Comparison of ENCODE assay signal across 8 cellular contexts in the genomic region with DNA sequence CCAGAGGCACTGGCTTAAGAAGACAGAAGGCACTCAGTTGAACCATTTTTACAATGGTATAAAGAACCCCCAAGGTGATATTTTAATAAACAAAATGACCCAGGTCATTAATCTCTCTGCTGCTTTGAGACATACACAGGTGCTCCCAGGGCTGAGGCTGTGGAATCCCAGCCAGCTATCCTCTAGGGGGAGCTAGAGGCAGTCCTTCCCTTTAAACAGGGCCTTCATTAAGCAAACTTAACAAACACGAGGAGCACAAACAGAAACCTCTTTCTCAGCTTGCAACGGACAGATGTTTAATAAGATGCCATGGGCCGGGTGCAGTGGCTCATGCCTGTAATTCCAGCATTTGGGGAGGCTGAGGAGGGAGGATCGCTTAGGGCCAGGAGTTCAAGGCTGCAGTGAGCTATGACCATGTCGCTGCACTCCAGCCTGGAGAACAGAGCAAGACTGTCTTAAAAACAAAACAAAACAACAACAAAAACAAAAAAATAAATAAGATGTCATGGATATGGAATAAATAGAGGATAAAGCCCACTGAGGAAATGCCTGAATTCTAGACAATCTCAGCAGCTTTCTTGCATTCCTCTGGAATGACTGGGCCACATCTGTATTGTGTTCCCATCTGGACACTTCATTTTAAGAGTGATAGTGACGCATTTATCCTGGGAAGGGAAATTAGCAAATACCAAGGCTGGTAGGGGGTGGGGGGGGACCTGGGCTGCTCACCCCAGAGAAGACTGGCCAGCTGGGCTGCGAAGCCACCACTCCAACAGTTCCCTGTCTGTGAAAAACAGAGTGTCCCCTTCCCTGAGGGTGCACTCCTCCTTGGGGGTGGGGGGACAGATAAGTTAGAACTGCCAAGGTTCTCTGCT.
DNase-seq lines count a peak whose midpoint lies in the region; ATAC-seq, FAIRE-seq and TF ChIP-seq lines count a peak whose summit lies in the region.

No MANE protein-coding gene starts in this region.

- no peak overlapping the region for H3K4me3 ChIP-seq in HFF-Myc (replicated peaks; ENCODE audit: low read depth, low read length)
- no peak overlapping the region for H3K4me3 ChIP-seq in H1 (ENCODE audit: extremely low read depth in 1 of 4, insufficient read depth in 2 of 4, low read depth in 3 of 4, low read length in 4 of 4)
- no peak overlapping the region for H3K4me3 ChIP-seq in mesodermal cell (ENCODE audit: extremely low read depth, insufficient read depth, low read length, poor library complexity, severe bottlenecking)

- no peak for TF ChIP-seq EP300 in H1 (IDR thresholded peaks at IDR 0.05; ENCODE audit: borderline replicate concordance in 1 of 2, low read depth in 2 of 2, low read length in 2 of 2)

- TF ChIP-seq CTCF in CD14-positive monocyte (IDR thresholded peaks at IDR 0.05) (peak; percentile 92), HFF-Myc (IDR thresholded peaks at IDR 0.05; ENCODE audit: low read depth, low read length, missing control alignments) (peak; percentile 86), H1 (IDR thresholded peaks at IDR 0.05; ENCODE audit: control extremely low read depth in 1 of 3, insufficient read depth in 1 of 3, low read depth in 1 of 3, low read length in 3 of 3) (peak; percentile 66 to 83 (median 74)), type B pancreatic cell (conservative IDR thresholded peaks at IDR 0.05) (peak; percentile 79)

- H3K9me3 ChIP-seq in H1 (ENCODE audit: insufficient read depth in 2 of 2, low read depth in 1 of 2, low read length in 1 of 2) (no peaks in the 10 kb centered on the region), mesodermal cell (ENCODE audit: control insufficient read depth, low read length) (no peaks in the 10 kb centered on the region)

- H3K36me3 Mint-ChIP-seq in CD14-positive monocyte (no peaks in the 10 kb centered on the region), type B pancreatic cell (no peaks in the 10 kb centered on the region)
- H3K36me3 Mint-ChIP-seq in activated CD4-positive, alpha-beta T cell treated with anti-CD3 and anti-CD28 coated beads, Interleukin-2, amount 10 ng/mL, durations not matched to agents 7 days and 5 days (ENCODE audit: low read depth): no peaks in the 10 kb centered on the region

- WGBS in H1 (ENCODE audit: extremely low coverage in 1 of 2, insufficient coverage in 1 of 2, insufficient read length in 1 of 2, insufficient replicate concordance in 2 of 2, low coverage in 1 of 2, low lambda C conversion rate in 2 of 2, missing lambda C conversion rate in 1 of 2), 2 experiments: 69% methylated on average over 6 of the region's 7 CpGs; no CpG with 5 or more reads in 1 of the 2 experiments
- 46 to 55% methylated on average over 3 to 5 of the region's 7 CpGs for WGBS in mesodermal cell (ENCODE audit: insufficient coverage in 2 of 2), 2 experiments

- H3K4me1 Mint-ChIP-seq in CD14-positive monocyte (peaks cover 34% of the 10 kb centered on the region), type B pancreatic cell (ENCODE audit: unreplicated experiment) (peaks cover 5% of the 10 kb centered on the region)
- peaks cover 49% of the 10 kb centered on the region for H3K4me1 Mint-ChIP-seq in activated CD4-positive, alpha-beta T cell treated with anti-CD3 and anti-CD28 coated beads, Interleukin-2, amount 10 ng/mL, durations not matched to agents 7 days and 5 days

- no peak overlapping the region for H2BK20ac ChIP-seq in H1 (ENCODE audit: low read length)

- no peak overlapping the region; the same call in 1 of the 2 replicates for H4K8ac ChIP-seq in H1 (ENCODE audit: extremely low read depth, insufficient read depth, low read length)

- H3K4me1 ChIP-seq in H1 (replicated peaks in 1 of 4; ENCODE audit: control insufficient read depth in 3 of 4, insufficient read depth in 4 of 4, low read length in 3 of 4): peaks cover 0 to 3% (median 0%) of the 10 kb centered on the region in 4 experiments; a peak in 2 of 7 replicates
- H3K4me1 ChIP-seq in mesodermal cell (ENCODE audit: control insufficient read depth, insufficient read depth, low read length, poor library complexity, severe bottlenecking): peaks cover 6% of the 10 kb centered on the region

- no peak overlapping the region for H4K91ac ChIP-seq in H1 (replicated peaks; ENCODE audit: insufficient read length, low read length)

- peak overlapping the region in 1 of 2 donors; percentile 26 for H3K4me3 Mint-ChIP-seq in CD14-positive monocyte
- no peak overlapping the region for H3K4me3 Mint-ChIP-seq in activated CD4-positive, alpha-beta T cell treated with anti-CD3 and anti-CD28 coated beads, Interleukin-2, amount 10 ng/mL, durations not matched to agents 7 days and 5 days
- peak overlapping the region; percentile 22 for H3K4me3 Mint-ChIP-seq in type B pancreatic cell

- H3K4me2 ChIP-seq in H1 (ENCODE audit: insufficient read depth in 1 of 2, low read depth in 2 of 2, low read length in 2 of 2): no peak overlapping the region

- ATAC-seq in HG03521 (IDR thresholded peaks at IDR 0.05; ENCODE audit: unreplicated experiment): no peak

- no peaks in the 10 kb centered on the region for H3K79me2 ChIP-seq in H1 (ENCODE audit: control insufficient read depth in 1 of 2, insufficient read depth in 2 of 2, low read length in 2 of 2)

- no peaks in the 10 kb centered on the region for H3K27me3 ChIP-seq in H1 (replicated peaks in 1 of 4; ENCODE audit: control insufficient read depth in 3 of 4, extremely low read depth in 1 of 4, insufficient read depth in 3 of 4, low read length in 3 of 4)

- H2AK5ac ChIP-seq in H1 (ENCODE audit: low read depth, low read length): no peak overlapping the region

- H2BK12ac ChIP-seq in H1 (ENCODE audit: low read depth, low read length): no peak overlapping the region

- H3K23ac ChIP-seq in H1 (ENCODE audit: insufficient read length): no peak overlapping the region

- TF ChIP-seq RAD21 in H1 (IDR thresholded peaks at IDR 0.05 in 1 of 2, conservative IDR thresholded peaks at IDR 0.05 in 1 of 2; ENCODE audit: low read depth in 2 of 2, low read length in 2 of 2): peak; percentile 72 to 86

- POLR2A ChIA-PET in activated CD4-positive, alpha-beta T cell treated with anti-CD3 and anti-CD28 coated beads, Interleukin-2, amount 10 ng/mL, durations not matched to agents 7 days and 5 days (lab: Charles Lee): interaction anchor here (0.6 to 1.1 kb wide), 2 partner anchors 108 to 285 kb away, joined by 3 to 4 read pairs; no protein-coding TSS in a partner anchor
- POLR2A ChIA-PET in H1 (lab: Charles Lee; ENCODE audit: partially characterized antibody): interaction anchor here (1.5 kb wide), 1 partner anchor 11 kb away, joined by 5 read pairs; no protein-coding TSS in a partner anchor

- no peak overlapping the region for H2AFZ ChIP-seq in H1 (ENCODE audit: low read length)

- H3K79me1 ChIP-seq in H1 (ENCODE audit: low read depth, low read length): no peaks in the 10 kb centered on the region

- intact Hi-C loops in CD14-positive monocyte (cut with micrococcal nuclease): loop anchor here (10.0 kb wide), 1 partner anchor 237 kb away; no protein-coding TSS in a partner anchor

- H3K9ac ChIP-seq in H1 (replicated peaks in 1 of 4; ENCODE audit: extremely low read depth in 1 of 4, low read depth in 3 of 4, low read length in 3 of 4): no peak overlapping the region

- H3K36me3 ChIP-seq in H1 (ENCODE audit: control insufficient read depth in 2 of 4, insufficient read depth in 4 of 4, low read length in 3 of 4) (no peaks in the 10 kb centered on the region), mesodermal cell (ENCODE audit: control insufficient read depth, insufficient read depth, low read length) (no peaks in the 10 kb centered on the region)

- H3K14ac ChIP-seq in H1 (ENCODE audit: insufficient read length): no peak overlapping the region

- H3K56ac ChIP-seq in H1 (replicated peaks; ENCODE audit: insufficient read length, low read depth, low read length): no peak overlapping the region

- H2BK15ac ChIP-seq in H1 (ENCODE audit: low read length): no peak overlapping the region

- no peak overlapping the region for H3K4ac ChIP-seq in H1 (replicated peaks; ENCODE audit: insufficient read length, low read depth, low read length)

- H3K27ac ChIP-seq in H1 (ENCODE audit: low read depth, low read length): no peak overlapping the region
- H3K27ac ChIP-seq in mesodermal cell (ENCODE audit: low read depth, low read length, severe bottlenecking): peak overlapping the region; percentile 93

- no peak for DNase-seq in CD14-positive monocyte (ENCODE audit: low spot score)
- DNase-seq in HFF-Myc (ENCODE audit: extremely low read depth, low read depth): peak; percentile 87
- peak; percentile 92 for DNase-seq in NCI-H510A treated with DMSO at 0.1 percent for 48 hours (lab: John Stamatoyannopoulos, UW)
- DNase-seq in activated CD4-positive, alpha-beta T cell treated with anti-CD3 and anti-CD28 coated beads, Interleukin-2, amount 10 ng/mL, durations not matched to agents 7 days and 5 days: peak; percentile 72
- DNase-seq in H1 (ENCODE audit: low read depth in 1 of 2, low spot score in 2 of 2): peak; percentile 50 to 75
- DNase-seq in type B pancreatic cell (ENCODE audit: extremely low spot score, unreplicated experiment): no peak

- FAIRE-seq in H1 (lab: Jason Lieb, UNC): peak; percentile 42

- no peak overlapping the region for H4K5ac ChIP-seq in H1 (ENCODE audit: insufficient read length, low read depth, low read length)

- H2BK120ac ChIP-seq in H1 (replicated peaks; ENCODE audit: low read depth, low read length): no peak overlapping the region

- TF ChIP-seq POLR2A in H1 (IDR thresholded peaks at IDR 0.05; ENCODE audit: control extremely low read depth in 1 of 2, low read depth in 2 of 2, low read length in 2 of 2): no peak

- H3K23me2 ChIP-seq in H1 (ENCODE audit: low read depth, low read length): no peaks in the 10 kb centered on the region

- CTCF ChIA-PET in activated CD4-positive, alpha-beta T cell treated with anti-CD3 and anti-CD28 coated beads, Interleukin-2, amount 10 ng/mL, durations not matched to agents 7 days and 5 days (lab: Charles Lee): interaction anchor here (0.5 to 2.7 kb wide), 19 partner anchors 11 to 875 kb away, joined by 3 to 21 read pairs (median 3); no protein-coding TSS in a partner anchor
- CTCF ChIA-PET in H1 (lab: Charles Lee; ENCODE audit: partially characterized antibody): interaction anchor here (0.5 to 2.9 kb wide), 32 partner anchors 9 to 950 kb away, joined by 3 to 15 read pairs (median 4); no protein-coding TSS in a partner anchor

- H3K27ac Mint-ChIP-seq in CD14-positive monocyte (peak overlapping the region in 5 of 7 donors; percentile 19 to 96 (median 87)), type B pancreatic cell (peak overlapping the region; percentile 42)
- H3K27ac Mint-ChIP-seq in activated CD4-positive, alpha-beta T cell treated with anti-CD3 and anti-CD28 coated beads, Interleukin-2, amount 10 ng/mL, durations not matched to agents 7 days and 5 days: peak overlapping the region; percentile 15

- H4K20me1 ChIP-seq in H1 (replicated peaks in 1 of 2; ENCODE audit: control insufficient read depth in 1 of 2, insufficient read depth in 2 of 2, low read length in 2 of 2): no peaks in the 10 kb centered on the region

- H3K9me3 Mint-ChIP-seq in CD14-positive monocyte (no peaks in the 10 kb centered on the region), type B pancreatic cell (no peaks in the 10 kb centered on the region)
- H3K9me3 Mint-ChIP-seq in activated CD4-positive, alpha-beta T cell treated with anti-CD3 and anti-CD28 coated beads, Interleukin-2, amount 10 ng/mL, durations not matched to agents 7 days and 5 days: no peaks in the 10 kb centered on the region

- H2BK5ac ChIP-seq in H1 (ENCODE audit: low read depth, low read length): no peak overlapping the region

- H3K27me3 Mint-ChIP-seq in CD14-positive monocyte (ENCODE audit: low read depth in 3 of 3) (peaks cover 0 to 4% (median 3%) of the 10 kb centered on the region in 3 donors), type B pancreatic cell (peaks cover 7% of the 10 kb centered on the region)
- H3K27me3 Mint-ChIP-seq in activated CD4-positive, alpha-beta T cell treated with anti-CD3 and anti-CD28 coated beads, Interleukin-2, amount 10 ng/mL, durations not matched to agents 7 days and 5 days: no peaks in the 10 kb centered on the region

- no peak overlapping the region for H3K18ac ChIP-seq in H1 (ENCODE audit: extremely low read depth, low read length)

Comparison
In these comparisons a context has a peak if more than half of its experiments do, and no peak if none do; other contexts are left out.
1. DNase-seq: peak in HFF-Myc (single experiment), NCI-H510A treated with DMSO at 0.1 percent for 48 hours (single experiment), activated CD4-positive, alpha-beta T cell treated with anti-CD3 and anti-CD28 coated beads, Interleukin-2, amount 10 ng/mL, durations not matched to agents 7 days and 5 days (single experiment) and H1 (2 of 2); none in CD14-positive monocyte (single experiment) and type B pancreatic cell (single experiment).
2. H3K27ac Mint-ChIP-seq: peak in every context shown above with its lines; median percentile 87 in CD14-positive monocyte; 42 in type B pancreatic cell; 15 in activated CD4-positive, alpha-beta T cell treated with anti-CD3 and anti-CD28 coated beads, Interleukin-2, amount 10 ng/mL, durations not matched to agents 7 days and 5 days.
3. Peak in every context shown above with its lines, with median percentiles within 50 percentile points of each other: CTCF ChIP-seq.